ENCODE assay signal across 8 cellular contexts in genomic region chr5:91687430-91687829, GRCh38.
"Had no signal": no experiment of that assay in that cellular context is flagged by ENCODE, and none has a peak within 500 bp of the region (broad histone marks: within the 10 kb centered on the region; RNA-seq: fewer than 3 reads in every experiment).

No MANE protein-coding gene starts in this region.

- ATAC-seq: GM12878 had no signal

- FAIRE-seq: G401.6, GM12878, GM12891, GM12892, GM18507, GM19239 had no signal

- H3K4me3 ChIP-seq: GM12878 had no signal

- DNase-seq: GDM1, GF-D8 had no signal
